15 cellular contexts compared by ENCODE assay signal in the genomic region with DNA sequence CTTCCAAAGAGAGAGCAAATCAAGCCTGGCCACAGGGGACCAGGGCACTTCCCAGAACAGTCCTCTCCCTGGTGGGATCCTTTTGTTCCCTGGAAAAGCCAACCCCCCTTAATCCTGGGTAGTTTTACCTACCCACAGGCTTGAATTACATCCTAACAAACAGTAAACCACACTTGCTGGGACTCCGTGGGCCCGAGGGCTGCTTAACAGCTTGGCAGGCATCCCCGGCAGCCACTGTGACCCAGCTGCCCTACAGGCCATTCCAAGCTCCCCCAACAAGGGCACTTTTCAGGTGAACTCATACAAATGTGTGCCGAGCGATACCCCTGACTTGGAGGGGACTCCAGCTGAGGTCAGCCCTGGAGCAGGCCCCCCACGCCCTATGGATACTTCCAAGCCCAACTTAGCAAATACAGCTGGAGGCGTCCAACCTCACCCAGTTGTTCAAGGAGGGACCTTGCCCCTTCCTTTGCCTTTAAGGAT. TPM values are rescaled to one million over a fixed set of nuclear protein-coding genes. Genes with fewer than 3 reads are reported as not detected.
DNase-seq lines count a peak whose midpoint lies in the region; ATAC-seq, FAIRE-seq and TF ChIP-seq lines count a peak whose summit lies in the region.
"Had no signal": no experiment of that assay in that cellular context is flagged by ENCODE, and none has a peak within 500 bp of the region (broad histone marks: within the 10 kb centered on the region; RNA-seq: fewer than 3 reads in every experiment).

No MANE protein-coding gene starts in this region.

- H3K36me3 Mint-ChIP-seq in nephron (ENCODE audit: low read depth) (no peaks in the 10 kb centered on the region), progenitor cell of endocrine pancreas (ENCODE audit: insufficient read depth) (no peaks in the 10 kb centered on the region)
- H3K36me3 Mint-ChIP-seq: naive B cell had no signal

- DNase-seq in A549 (ENCODE audit: low read depth in 1 of 2, low spot score in 1 of 2) (no peak), NCI-H2171 treated with DMSO at 0.1 percent for 48 hours (lab: John Stamatoyannopoulos, UW) (peak; percentile 82), right atrium auricular region (ENCODE audit: low spot score) (no peak), progenitor cell of endocrine pancreas (ENCODE audit: low spot score, unreplicated experiment) (no peak), OCI-M2 (lab: John Stamatoyannopoulos, UW; ENCODE audit: unreplicated experiment) (no peak)
- DNase-seq: ACHN; activated CD4-positive, alpha-beta T cell treated with anti-CD3 and anti-CD28 coated beads, Interleukin-2, amount 10 ng/mL, durations not matched to agents 7 days and 5 days; naive B cell; NCI-H345 had no signal

- TF ChIP-seq CTCF in A549 (IDR thresholded peaks at IDR 0.05) (no peak), right atrium auricular region (IDR thresholded peaks at IDR 0.05) (no peak), nephron (IDR thresholded peaks at IDR 0.05; ENCODE audit: unreplicated experiment in 3 of 3) (no peak), progenitor cell of endocrine pancreas (IDR thresholded peaks at IDR 0.05; ENCODE audit: unreplicated experiment) (no peak)

- peak in 1 of 2 experiments; percentile 28; a peak in 2 of 6 replicates for ATAC-seq in A549
- ATAC-seq in HG03469 (IDR thresholded peaks at IDR 0.05; ENCODE audit: unreplicated experiment): no peak
- ATAC-seq in GM21447 (IDR thresholded peaks at IDR 0.05; ENCODE audit: unreplicated experiment): no peak

- CTCF ChIA-PET in A549 (lab: Yijun Ruan, JAX): interaction anchor here (2.0 kb wide), 1 partner anchor 164 kb away, joined by 6 read pairs; no protein-coding TSS in a partner anchor

- POLR2A ChIA-PET in A549 (lab: Yijun Ruan, JAX): no interaction called here

- H3K27ac Mint-ChIP-seq in nephron: peak overlapping the region; percentile 40 to 69 (median 68)
- no peak overlapping the region for H3K27ac Mint-ChIP-seq in progenitor cell of endocrine pancreas
- H3K27ac Mint-ChIP-seq: activated CD4-positive, alpha-beta T cell treated with anti-CD3 and anti-CD28 coated beads, Interleukin-2, amount 10 ng/mL, durations not matched to agents 7 days and 5 days; activated T-helper 2 cell treated with anti-CD3 and anti-CD28 coated beads, Interferon-gamma antibody, Interleukin-2, Interleukin-4, amounts not matched to agents 10 μg/mL and 5 μg/mL and 100 μg/mL, durations not matched to agents 14 hours and 24 hours and 36 hours had no signal

- H3K4me1 ChIP-seq in A549: peaks cover 59% of the 10 kb centered on the region
- peaks cover 0 to 38% of the 10 kb centered on the region in 2 donors for H3K4me1 ChIP-seq in right atrium auricular region

- H3K4me3 Mint-ChIP-seq in nephron (no peak overlapping the region), progenitor cell of endocrine pancreas (ENCODE audit: low read depth) (no peak overlapping the region)
- H3K4me3 Mint-ChIP-seq: activated CD4-positive, alpha-beta T cell treated with anti-CD3 and anti-CD28 coated beads, Interleukin-2, amount 10 ng/mL, durations not matched to agents 7 days and 5 days; naive B cell had no signal

- H3K9me3 ChIP-seq in A549 (no peaks in the 10 kb centered on the region), right atrium auricular region (no peaks in the 10 kb centered on the region)

- H3K36me3 ChIP-seq in right atrium auricular region: no peaks in the 10 kb centered on the region

- H3K27ac ChIP-seq in A549 (0 out of 6 replicates have a peak overlapping the region, but pooled peaks of 1 of the 2 experiments have one; percentile 57), right atrium auricular region (peak overlapping the region; percentile 81 to 86)

- H3K4me1 Mint-ChIP-seq in nephron: peaks cover 50% of the 10 kb centered on the region
- peaks cover 18% of the 10 kb centered on the region for H3K4me1 Mint-ChIP-seq in progenitor cell of endocrine pancreas (ENCODE audit: low read depth)

- no peak for TF ChIP-seq RAD21 in A549 (conservative IDR thresholded peaks at IDR 0.05 in 1 of 2, IDR thresholded peaks at IDR 0.05 in 1 of 2)

- H3K4me2 ChIP-seq in A549: peak overlapping the region; percentile 66

- 83% methylated on average over 6 of the region's 7 CpGs for WGBS in A549 (ENCODE audit: missing lambda C conversion rate)

- TF ChIP-seq EP300 in A549 (IDR thresholded peaks at IDR 0.05): no peak

- H3K4me3 ChIP-seq in A549: no peak overlapping the region
- no peak overlapping the region for H3K4me3 ChIP-seq in right atrium auricular region

- H3K9me3 Mint-ChIP-seq in nephron (no peaks in the 10 kb centered on the region), progenitor cell of endocrine pancreas (ENCODE audit: low read depth) (no peaks in the 10 kb centered on the region)
- H3K9me3 Mint-ChIP-seq: activated CD4-positive, alpha-beta T cell treated with anti-CD3 and anti-CD28 coated beads, Interleukin-2, amount 10 ng/mL, durations not matched to agents 7 days and 5 days; activated T-helper 2 cell treated with anti-CD3 and anti-CD28 coated beads, Interferon-gamma antibody, Interleukin-2, Interleukin-4, amounts not matched to agents 10 μg/mL and 5 μg/mL and 100 μg/mL, durations not matched to agents 14 hours and 24 hours and 36 hours; brain; naive B cell had no signal

- no peaks in the 10 kb centered on the region for H3K27me3 ChIP-seq in right atrium auricular region

- no peak for FAIRE-seq in A549 (lab: Jason Lieb, UNC)
- FAIRE-seq: urothelium cell line had no signal

- H3K27me3 Mint-ChIP-seq in nephron (ENCODE audit: low read depth): no peaks in the 10 kb centered on the region
- H3K27me3 Mint-ChIP-seq in progenitor cell of endocrine pancreas: peaks cover 2% of the 10 kb centered on the region
- H3K27me3 Mint-ChIP-seq: activated CD4-positive, alpha-beta T cell treated with anti-CD3 and anti-CD28 coated beads, Interleukin-2, amount 10 ng/mL, durations not matched to agents 7 days and 5 days; brain had no signal

- no peak for TF ChIP-seq POLR2A in A549 (IDR thresholded peaks at IDR 0.05; ENCODE audit: low read length)

TF ChIP-seq in A549, 52 proteins besides CTCF, POLR2A, EP300 and RAD21:
- TF ChIP-seq ATOH8 (CRISPR knock-in tag; IDR thresholded peaks at IDR 0.05; ENCODE audit: low read depth) (no peak), TP53 (CRISPR knock-in tag; IDR thresholded peaks at IDR 0.05) (no peak), MYC (IDR thresholded peaks at IDR 0.05; ENCODE audit: borderline replicate concordance, low read length) (no peak), ZFP36 (IDR thresholded peaks at IDR 0.05; ENCODE audit: borderline replicate concordance, partially characterized antibody) (no peak), GATA3 (IDR thresholded peaks at IDR 0.05; ENCODE audit: borderline replicate concordance) (no peak)
- TF ChIP-seq, protein P1, sequence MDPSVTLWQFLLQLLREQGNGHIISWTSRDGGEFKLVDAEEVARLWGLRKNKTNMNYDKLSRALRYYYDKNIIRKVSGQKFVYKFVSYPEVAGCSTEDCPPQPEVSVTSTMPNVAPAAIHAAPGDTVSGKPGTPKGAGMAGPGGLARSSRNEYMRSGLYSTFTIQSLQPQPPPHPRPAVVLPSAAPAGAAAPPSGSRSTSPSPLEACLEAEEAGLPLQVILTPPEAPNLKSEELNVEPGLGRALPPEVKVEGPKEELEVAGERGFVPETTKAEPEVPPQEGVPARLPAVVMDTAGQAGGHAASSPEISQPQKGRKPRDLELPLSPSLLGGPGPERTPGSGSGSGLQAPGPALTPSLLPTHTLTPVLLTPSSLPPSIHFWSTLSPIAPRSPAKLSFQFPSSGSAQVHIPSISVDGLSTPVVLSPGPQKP (IDR thresholded peaks at IDR 0.05; ENCODE audit: low read depth, low read length): no peak

RNA-seq across cellular contexts. Expression of gene ADCY9, which starts 26.4 kb away (rescaled TPM):
- polyA plus RNA-seq in A549 (2011; rRNA removed) (6.2 and 6.9 TPM in 2 replicates), A549 (2017; fragmentation: RNase III; extraction: RNeasy Plus Mini Kit Qiagen cat#74134 plus additional on column Dnase treatment) (7.6 to 9.4 TPM (median 8.7 TPM) in 3 replicates)
- 6.0 and 10.4 TPM in 2 replicates for polyA plus RNA-seq in A549 (2012; cell fraction: cytosol; rRNA removed)
- polyA plus RNA-seq in A549 (2012; cell fraction: nucleus; rRNA removed): 17.4 and 20.0 TPM in 2 replicates
- polyA minus RNA-seq in A549 (2011; rRNA and poly(A)+ RNA removed): 13.4 and 15.3 TPM in 2 replicates
- total RNA-seq in right atrium auricular region (10 to 100 TPM; 31.5 to 42.2 TPM), progenitor cell of endocrine pancreas (4.9 and 6.9 TPM in 2 replicates)
